ENCODE assay signal across 1 cellular context in genomic region chr20:31835977-31836852, GRCh38.
TF ChIP-seq lines count a peak whose summit lies in the region.

No MANE protein-coding gene starts in this region.

TF ChIP-seq in HepG2, 621 proteins besides CTCF, POLR2A, EP300 and RAD21 (continued from another document and continues in another):
- TF ChIP-seq ZNF414 (CRISPR knock-in tag; IDR thresholded peaks at IDR 0.05): no peak
- no peak for TF ChIP-seq ZNF441 (CRISPR knock-in tag; IDR thresholded peaks at IDR 0.05; ENCODE audit: borderline replicate concordance)
- TF ChIP-seq ZNF343 (CRISPR knock-in tag; IDR thresholded peaks at IDR 0.05): no peak
- TF ChIP-seq HMGXB4 (CRISPR knock-in tag; IDR thresholded peaks at IDR 0.05; ENCODE audit: borderline replicate concordance in 1 of 2, low read depth in 1 of 2): no peak
- TF ChIP-seq SMAD3 (CRISPR knock-in tag; IDR thresholded peaks at IDR 0.05): 0 out of 2 replicates have a peak, but pooled peaks have one; percentile 32
- TF ChIP-seq HNF1B (CRISPR knock-in tag; IDR thresholded peaks at IDR 0.05): 0 out of 2 replicates have a peak, but pooled peaks have one; percentile 32
- no peak for TF ChIP-seq ZHX1 (CRISPR knock-in tag; IDR thresholded peaks at IDR 0.05; ENCODE audit: low read depth)
- no peak for TF ChIP-seq AGO1 (IDR thresholded peaks at IDR 0.05; ENCODE audit: low read depth, low read length, poor library complexity, severe bottlenecking)
- TF ChIP-seq KLF11 (CRISPR knock-in tag; IDR thresholded peaks at IDR 0.05): peak; percentile 75; the same call in 1 of the 2 replicates
- no peak for TF ChIP-seq HOXA7 (CRISPR knock-in tag; IDR thresholded peaks at IDR 0.05)
- 0 out of 2 replicates have a peak, but pooled peaks have one; percentile 40 for TF ChIP-seq RNF2 (conservative IDR thresholded peaks at IDR 0.05; ENCODE audit: low read depth)
- TF ChIP-seq SALL1 (CRISPR knock-in tag; IDR thresholded peaks at IDR 0.05): 0 out of 2 replicates have a peak, but pooled peaks have one; percentile 39
- no peak for TF ChIP-seq ZNF367 (CRISPR knock-in tag; IDR thresholded peaks at IDR 0.05; ENCODE audit: borderline replicate concordance)
- no peak for TF ChIP-seq TOPORS (CRISPR knock-in tag; IDR thresholded peaks at IDR 0.05)
- TF ChIP-seq PAF1 (CRISPR knock-in tag; IDR thresholded peaks at IDR 0.05): no peak
- TF ChIP-seq ZNF777 (CRISPR knock-in tag; IDR thresholded peaks at IDR 0.05): no peak
- TF ChIP-seq ZNF605 (CRISPR knock-in tag; IDR thresholded peaks at IDR 0.05): peak; percentile 43; the same call in 1 of the 2 replicates
- no peak for TF ChIP-seq BATF2 (CRISPR knock-in tag; IDR thresholded peaks at IDR 0.05)
- no peak for TF ChIP-seq ZNF235 (CRISPR knock-in tag; IDR thresholded peaks at IDR 0.05; ENCODE audit: borderline replicate concordance)
- TF ChIP-seq FOXP1 (IDR thresholded peaks at IDR 0.05): no peak
- peak; percentile 30; the same call in 1 of the 2 replicates for TF ChIP-seq FOXP1 (CRISPR knock-in tag; IDR thresholded peaks at IDR 0.05)
- no peak for TF ChIP-seq ZXDC (CRISPR knock-in tag; IDR thresholded peaks at IDR 0.05)
- no peak for TF ChIP-seq TARDBP (CRISPR knock-in tag; IDR thresholded peaks at IDR 0.05)
- TF ChIP-seq CBFB (CRISPR knock-in tag; IDR thresholded peaks at IDR 0.05): no peak
- no peak; the same call in 1 of the 2 replicates for TF ChIP-seq ZBTB7A (CRISPR knock-in tag; IDR thresholded peaks at IDR 0.05)
- 0 out of 2 replicates have a peak, but pooled peaks have one; percentile 65 for TF ChIP-seq ZBTB7B (CRISPR knock-in tag; IDR thresholded peaks at IDR 0.05)
- TF ChIP-seq NR2F6 (IDR thresholded peaks at IDR 0.05): no peak
- TF ChIP-seq NR2F6 (CRISPR knock-in tag; IDR thresholded peaks at IDR 0.05): 0 out of 2 replicates have a peak, but pooled peaks have one; percentile 11
- peak; percentile 38 for TF ChIP-seq RXRA (CRISPR knock-in tag; IDR thresholded peaks at IDR 0.05)
- TF ChIP-seq ZBTB25 (CRISPR knock-in tag; IDR thresholded peaks at IDR 0.05): no peak
- TF ChIP-seq ZFP1 (CRISPR knock-in tag; IDR thresholded peaks at IDR 0.05): no peak
- TF ChIP-seq FIP1L1 (IDR thresholded peaks at IDR 0.05; ENCODE audit: borderline replicate concordance, insufficient read depth, low read depth, low read length): no peak
- no peak for TF ChIP-seq CERS6 (CRISPR knock-in tag; IDR thresholded peaks at IDR 0.05)
- no peak for TF ChIP-seq ZNF770 (CRISPR knock-in tag; IDR thresholded peaks at IDR 0.05)
- TF ChIP-seq CEBPB (IDR thresholded peaks at IDR 0.05; ENCODE audit: borderline replicate concordance, low read depth, low read length): no peak
- TF ChIP-seq ZNF251 (CRISPR knock-in tag; IDR thresholded peaks at IDR 0.05): no peak
- TF ChIP-seq RAD51 (IDR thresholded peaks at IDR 0.05; ENCODE audit: borderline replicate concordance): no peak
- no peak for TF ChIP-seq NFAT5 (CRISPR knock-in tag; IDR thresholded peaks at IDR 0.05)
- no peak for TF ChIP-seq PAWR (CRISPR knock-in tag; IDR thresholded peaks at IDR 0.05; ENCODE audit: borderline replicate concordance)
- TF ChIP-seq SNAI1 (CRISPR knock-in tag; IDR thresholded peaks at IDR 0.05; ENCODE audit: borderline replicate concordance): 0 out of 2 replicates have a peak, but pooled peaks have one; percentile 36
- TF ChIP-seq ARNTL (CRISPR knock-in tag; IDR thresholded peaks at IDR 0.05): no peak
